Comparison of ENCODE assay signal across 1 cellular context in the genomic region with DNA sequence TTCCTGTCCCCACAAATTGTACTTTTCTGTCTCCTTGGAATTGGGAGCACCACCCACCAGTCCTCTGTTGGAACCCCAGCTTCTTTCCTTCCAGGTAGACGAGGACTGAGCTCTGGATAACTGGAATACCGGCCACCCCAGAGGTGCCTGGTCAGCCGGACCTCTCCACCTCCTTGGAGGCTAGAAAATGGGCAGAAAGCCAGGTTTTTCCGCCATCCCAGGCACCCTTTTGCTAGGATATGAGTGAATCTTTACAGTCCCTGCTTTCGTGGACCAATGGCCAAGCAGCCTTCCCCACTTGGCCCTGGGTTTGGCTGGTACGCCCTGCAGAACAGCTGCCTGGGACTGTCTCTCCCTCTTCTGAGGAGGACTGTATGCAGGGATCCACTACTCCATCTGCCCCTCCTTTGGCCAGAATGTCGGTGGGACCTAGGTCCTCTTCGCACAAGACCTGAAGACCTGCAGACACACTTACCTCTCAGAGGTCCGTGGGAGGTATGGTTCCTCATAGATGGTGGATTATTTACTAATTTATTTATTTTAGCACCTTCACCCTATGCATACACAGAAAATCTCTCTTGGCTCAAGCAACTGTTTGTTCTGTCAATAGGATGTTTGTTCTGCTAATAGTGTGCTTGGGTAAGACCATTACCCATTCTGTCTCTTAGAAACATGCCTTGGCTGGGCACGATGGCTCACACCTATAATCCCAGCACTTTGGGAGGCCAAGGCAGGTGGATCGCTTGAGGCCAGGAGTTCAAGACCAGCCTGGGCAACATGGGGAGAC.
A peak's percentile ranks its signal among the peaks of the same experiment; 100 is the strongest.
TF ChIP-seq lines count a peak whose summit lies in the region.

No MANE protein-coding gene starts in this region.

TF ChIP-seq in liver, 16 proteins besides CTCF, POLR2A, EP300 and RAD21 (continued from another document):
- TF ChIP-seq, protein P1, sequence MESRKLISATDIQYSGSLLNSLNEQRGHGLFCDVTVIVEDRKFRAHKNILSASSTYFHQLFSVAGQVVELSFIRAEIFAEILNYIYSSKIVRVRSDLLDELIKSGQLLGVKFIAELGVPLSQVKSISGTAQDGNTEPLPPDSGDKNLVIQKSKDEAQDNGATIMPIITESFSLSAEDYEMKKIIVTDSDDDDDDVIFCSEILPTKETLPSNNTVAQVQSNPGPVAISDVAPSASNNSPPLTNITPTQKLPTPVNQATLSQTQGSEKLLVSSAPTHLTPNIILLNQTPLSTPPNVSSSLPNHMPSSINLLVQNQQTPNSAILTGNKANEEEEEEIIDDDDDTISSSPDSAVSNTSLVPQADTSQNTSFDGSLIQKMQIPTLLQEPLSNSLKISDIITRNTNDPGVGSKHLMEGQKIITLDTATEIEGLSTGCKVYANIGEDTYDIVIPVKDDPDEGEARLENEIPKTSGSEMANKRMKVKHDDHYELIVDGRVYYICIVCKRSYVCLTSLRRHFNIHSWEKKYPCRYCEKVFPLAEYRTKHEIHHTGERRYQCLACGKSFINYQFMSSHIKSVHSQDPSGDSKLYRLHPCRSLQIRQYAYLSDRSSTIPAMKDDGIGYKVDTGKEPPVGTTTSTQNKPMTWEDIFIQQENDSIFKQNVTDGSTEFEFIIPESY (IDR thresholded peaks at IDR 0.05): no peak
- no peak for TF ChIP-seq YY1 (IDR thresholded peaks at IDR 0.05)
- no peak for TF ChIP-seq GABPA (IDR thresholded peaks at IDR 0.05 in 1 of 2, conservative IDR thresholded peaks at IDR 0.05 in 1 of 2)
- peak; percentile 9 for TF ChIP-seq FOXA1 (IDR thresholded peaks at IDR 0.05)
